Comparison of ENCODE assay signal across 8 cellular contexts in the genomic region with DNA sequence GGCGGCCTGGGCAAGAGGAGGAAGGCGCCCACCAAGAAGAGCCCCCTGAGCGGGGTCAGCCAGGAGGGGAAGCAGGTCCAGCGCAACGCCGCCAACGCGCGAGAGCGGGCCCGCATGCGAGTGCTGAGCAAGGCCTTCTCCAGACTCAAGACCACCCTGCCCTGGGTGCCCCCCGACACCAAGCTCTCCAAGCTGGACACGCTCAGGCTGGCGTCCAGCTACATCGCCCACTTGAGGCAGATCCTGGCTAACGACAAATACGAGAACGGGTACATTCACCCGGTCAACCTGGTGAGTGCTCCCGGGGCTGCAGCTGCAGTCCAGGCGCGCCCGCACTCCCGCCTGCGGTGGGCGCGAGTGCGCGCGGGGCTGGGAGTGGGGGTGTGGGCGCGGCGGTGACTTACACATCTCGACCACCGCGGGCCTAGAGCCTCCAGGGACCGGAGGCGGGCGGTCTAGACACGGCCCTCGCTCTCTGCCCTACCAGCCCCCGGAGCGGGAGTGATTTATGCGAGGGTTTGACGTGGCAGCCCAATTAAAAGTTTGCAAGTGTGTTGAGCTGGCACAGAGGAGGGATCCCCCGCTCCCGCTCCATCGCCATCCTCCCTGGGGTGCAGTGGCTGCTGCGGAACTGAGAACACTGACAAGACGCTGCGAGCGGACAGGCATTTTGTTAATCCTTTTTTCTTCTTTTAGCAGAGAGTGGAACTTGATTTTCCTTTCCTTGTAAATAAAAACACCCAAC. TPM values are rescaled to one million over a fixed set of nuclear protein-coding genes. Genes with fewer than 3 reads are reported as not detected.
DNase-seq lines count a peak whose midpoint lies in the region; ATAC-seq and TF ChIP-seq lines count a peak whose summit lies in the region.

No MANE protein-coding gene starts in this region.

- peak overlapping the region; percentile 60 to 72 for H3K9ac ChIP-seq in stomach smooth muscle (ENCODE audit: low read length in 2 of 2)

- H3K9me3 ChIP-seq in ectodermal cell (ENCODE audit: control insufficient read depth, low read length): no peaks in the 10 kb centered on the region
- no peaks in the 10 kb centered on the region for H3K9me3 ChIP-seq in lower lobe of right lung
- no peaks in the 10 kb centered on the region for H3K9me3 ChIP-seq in stomach smooth muscle (ENCODE audit: control insufficient read depth in 2 of 2, low read length in 2 of 2)
- no peaks in the 10 kb centered on the region for H3K9me3 ChIP-seq in Caco-2

- intact Hi-C loops in activated CD4-positive, alpha-beta T cell treated with anti-CD3 and anti-CD28 coated beads for 36 hours (cut with DNase I, micrococcal nuclease): loop anchor here (2.0 to 5.0 kb wide), 3 partner anchors 35 to 647 kb away; a partner anchor contains a TSS
- intact Hi-C loops in lower lobe of right lung (cut with DNase I): no loop called here
- intact Hi-C loops in Caco-2 (cut with micrococcal nuclease; ENCODE audit: unreplicated experiment): no loop called here

- BruUV-seq in Caco-2 (replicated peaks; lab: Mats Ljungman, UMichigan): no TSS peak

- TF ChIP-seq CTCF in lower lobe of right lung (IDR thresholded peaks at IDR 0.05) (no peak), Caco-2 (IDR thresholded peaks at IDR 0.05; ENCODE audit: insufficient read depth in 1 of 2, low read depth in 1 of 2, low read length in 1 of 2, severe bottlenecking in 1 of 2, unreplicated experiment in 1 of 2) (no peak)

- peaks cover 22% of the 10 kb centered on the region for H3K4me1 ChIP-seq in ectodermal cell (ENCODE audit: control insufficient read depth, insufficient read depth, low read length)
- H3K4me1 ChIP-seq in lower lobe of right lung: peaks cover 24% of the 10 kb centered on the region
- peaks cover 27% of the 10 kb centered on the region for H3K4me1 ChIP-seq in stomach smooth muscle (ENCODE audit: control insufficient read depth, insufficient read depth, low read length)
- no peaks in the 10 kb centered on the region for H3K4me1 ChIP-seq in Caco-2

- H3K27me3 ChIP-seq in ectodermal cell (ENCODE audit: control insufficient read depth, insufficient read depth, low read length, poor library complexity, severe bottlenecking) (peaks cover 94% of the 10 kb centered on the region), lower lobe of right lung (ENCODE audit: low read depth) (peaks cover 59% of the 10 kb centered on the region), stomach smooth muscle (ENCODE audit: control insufficient read depth in 1 of 2, insufficient read depth in 2 of 2, low read length in 2 of 2) (peaks cover 44 to 64% of the 10 kb centered on the region in 2 donors), Caco-2 (replicated peaks; ENCODE audit: control insufficient read depth, insufficient read depth, low read length) (0 out of 2 replicates have a peak, but pooled peaks cover 1% of the 10 kb centered on the region)

- CTCF ChIA-PET in activated CD4-positive, alpha-beta T cell treated with anti-CD3 and anti-CD28 coated beads for 36 hours (lab: Charles Lee): interaction anchor here (0.7 to 1.1 kb wide), 3 partner anchors 8 to 27 kb away, joined by 4 to 6 read pairs (median 4); no protein-coding TSS in a partner anchor
- CTCF ChIA-PET in Caco-2 (lab: Charles Lee): no interaction called here

- H3K9me3 Mint-ChIP-seq in activated CD4-positive, alpha-beta T cell treated with anti-CD3 and anti-CD28 coated beads for 36 hours (ENCODE audit: low read depth): no peaks in the 10 kb centered on the region
- no peaks in the 10 kb centered on the region for H3K9me3 Mint-ChIP-seq in Caco-2 (ENCODE audit: unreplicated experiment)

- peak; percentile 42 for ATAC-seq in activated CD4-positive, alpha-beta T cell treated with anti-CD3 and anti-CD28 coated beads for 36 hours
- ATAC-seq in lower lobe of right lung: peak; percentile 25 to 49

- H3K36me3 Mint-ChIP-seq in activated CD4-positive, alpha-beta T cell treated with anti-CD3 and anti-CD28 coated beads for 36 hours (ENCODE audit: low read depth): no peaks in the 10 kb centered on the region
- H3K36me3 Mint-ChIP-seq in Caco-2 (ENCODE audit: insufficient read depth, unreplicated experiment): no peaks in the 10 kb centered on the region

- H3K27ac ChIP-seq in ectodermal cell (ENCODE audit: insufficient read depth, low read depth, low read length, poor library complexity, severe bottlenecking) (no peak overlapping the region), lower lobe of right lung (peak overlapping the region; percentile 84), stomach smooth muscle (ENCODE audit: low read length) (peak overlapping the region; percentile 67)

- 0% methylated on average over 53 of the region's 53 CpGs for WGBS in ectodermal cell, 2 experiments

- H3K27me3 Mint-ChIP-seq in activated CD4-positive, alpha-beta T cell treated with anti-CD3 and anti-CD28 coated beads for 36 hours: peaks cover 70% of the 10 kb centered on the region
- peaks cover 42% of the 10 kb centered on the region for H3K27me3 Mint-ChIP-seq in Caco-2 (ENCODE audit: insufficient read depth, unreplicated experiment)

- H3K36me3 ChIP-seq in ectodermal cell (ENCODE audit: control insufficient read depth, insufficient read depth, low read length): no peaks in the 10 kb centered on the region
- no peaks in the 10 kb centered on the region for H3K36me3 ChIP-seq in lower lobe of right lung
- H3K36me3 ChIP-seq in stomach smooth muscle (ENCODE audit: control insufficient read depth in 2 of 2, insufficient read depth in 2 of 2, low read length in 2 of 2): no peaks in the 10 kb centered on the region
- H3K36me3 ChIP-seq in Caco-2 (ENCODE audit: control insufficient read depth, insufficient read depth, low read length): no peaks in the 10 kb centered on the region

- H3K27ac Mint-ChIP-seq in activated CD4-positive, alpha-beta T cell treated with anti-CD3 and anti-CD28 coated beads for 36 hours: no peak overlapping the region
- H3K27ac Mint-ChIP-seq in Caco-2 (ENCODE audit: unreplicated experiment): no peak overlapping the region

- H3K4me3 ChIP-seq in ectodermal cell (ENCODE audit: insufficient read depth, low read depth, low read length) (peak overlapping the region; percentile 41), lower lobe of right lung (peak overlapping the region; percentile 59), stomach smooth muscle (ENCODE audit: low read length in 2 of 2) (peak overlapping the region; percentile 59 to 76), Caco-2 (ENCODE audit: low read depth, low read length) (no peak overlapping the region)

- peak; percentile 35 for DNase-seq in activated CD4-positive, alpha-beta T cell treated with anti-CD3 and anti-CD28 coated beads for 36 hours
- DNase-seq in activated CD4-positive, alpha-beta T cell treated with anti-CD3 and anti-CD28 coated beads, Interleukin-2, amount 50 U/mL, for 4 hours: no peak
- DNase-seq in lower lobe of right lung: peak; percentile 49
- DNase-seq in Caco-2: no peak
- DNase-seq in NCI-H524 (lab: John Stamatoyannopoulos, UW): no peak
- DNase-seq in DMS 273 treated with DMSO at 0.1 percent for 48 hours (lab: John Stamatoyannopoulos, UW): no peak

- peak overlapping the region; percentile 22 for H3K4me3 Mint-ChIP-seq in activated CD4-positive, alpha-beta T cell treated with anti-CD3 and anti-CD28 coated beads for 36 hours
- H3K4me3 Mint-ChIP-seq in Caco-2 (ENCODE audit: unreplicated experiment): no peak overlapping the region

- H3K4me1 Mint-ChIP-seq in activated CD4-positive, alpha-beta T cell treated with anti-CD3 and anti-CD28 coated beads for 36 hours: peaks cover 41% of the 10 kb centered on the region
- H3K4me1 Mint-ChIP-seq in Caco-2 (ENCODE audit: low read depth, unreplicated experiment): peaks cover 14% of the 10 kb centered on the region

- POLR2A ChIA-PET in activated CD4-positive, alpha-beta T cell treated with anti-CD3 and anti-CD28 coated beads for 36 hours (lab: Charles Lee): no interaction called here
- POLR2A ChIA-PET in Caco-2 (lab: Charles Lee): no interaction called here

RNA-seq across cellular contexts. Expression of a gene that starts 0.8 kb away (rescaled TPM):
- total RNA-seq in activated CD4-positive, alpha-beta T cell treated with anti-CD3 and anti-CD28 coated beads for 36 hours: not detected
- polyA plus RNA-seq in ectodermal cell (2013, experiment 1 of 4): 0.24 TPM
- 0.21 TPM for polyA plus RNA-seq in ectodermal cell (2013, experiment 2 of 4)
- 0.27 TPM for polyA plus RNA-seq in ectodermal cell (2013, experiment 3 of 4)
- polyA plus RNA-seq in ectodermal cell (2013, experiment 4 of 4): 0.20 TPM
- total RNA-seq in lower lobe of right lung (46.5 TPM), Caco-2 (2022) (not detected in 2 replicates)

Comparison
In these comparisons a context has a peak if more than half of its experiments do, and no peak if none do; other contexts are left out.
1. DNase-seq: peak in activated CD4-positive, alpha-beta T cell treated with anti-CD3 and anti-CD28 coated beads for 36 hours (single experiment) and lower lobe of right lung (single experiment); none in activated CD4-positive, alpha-beta T cell treated with anti-CD3 and anti-CD28 coated beads, Interleukin-2, amount 50 U/mL, for 4 hours (0 of 2), Caco-2 (0 of 2), NCI-H524 (0 of 2) and DMS 273 treated with DMSO at 0.1 percent for 48 hours (single experiment).
2. RNA of a gene that starts 0.8 kb away (total RNA-seq): 46.5 TPM in lower lobe of right lung (single experiment); not detected in activated CD4-positive, alpha-beta T cell treated with anti-CD3 and anti-CD28 coated beads for 36 hours and not detected in Caco-2; every median in the first group is over 10 times any median in the second.
3. intact Hi-C loops: an anchor here in activated CD4-positive, alpha-beta T cell treated with anti-CD3 and anti-CD28 coated beads for 36 hours (2.0 to 5.0 kb wide); none called in lower lobe of right lung and Caco-2.